27 cellular contexts compared by ENCODE assay signal in genomic region chr7:153327683-153328082, GRCh38.
"Had no signal": no experiment of that assay in that cellular context is flagged by ENCODE, and none has a peak within 500 bp of the region (broad histone marks: within the 10 kb centered on the region; RNA-seq: fewer than 3 reads in every experiment).

No MANE protein-coding gene starts in this region.

- FAIRE-seq: urothelium cell line had no signal

- H3K4me1 ChIP-seq: stomach, suprapubic skin, testis, thyroid gland, tibial artery, tibial nerve, transverse colon, upper lobe of left lung, upper lobe of right lung, uterus, vagina had no signal

- H3K9me3 ChIP-seq: suprapubic skin, testis, thoracic aorta, thyroid gland, tibial artery, transverse colon, upper lobe of left lung, upper lobe of right lung, uterus, vagina had no signal

- H3K4me3 ChIP-seq: stomach, suprapubic skin, testis, thoracic aorta, thyroid gland, tibial artery, tibial nerve, transverse colon, upper lobe of left lung, upper lobe of right lung, uterus, vagina had no signal

- H3K27me3 ChIP-seq: stomach, suprapubic skin, testis, thyroid gland, tibial artery, tibial nerve, transverse colon, upper lobe of left lung, upper lobe of right lung, uterus, vagina had no signal

- H3K36me3 ChIP-seq: stomach, suprapubic skin, thoracic aorta, thyroid gland, tibial artery, tibial nerve, transverse colon, upper lobe of left lung, upper lobe of right lung, uterus, vagina had no signal

- ATAC-seq: stimulated activated effector memory CD8-positive, alpha-beta T cell treated with anti-CD3 and anti-CD28 coated beads, Interleukin-12 subunit alpha, Interleukin-12 subunit beta, amount 100 ng/mL, for 72 hours; stimulated activated memory B cell treated with anti-CD40 and anti-IgM and Interleukin-4, amounts not matched to agents 10 μg/mL and 1 μg/mL and 100 μg/mL, for 72 hours; stimulated activated naive B cell treated with anti-CD40 and anti-IgM and Interleukin-4, amounts not matched to agents 10 μg/mL and 1 μg/mL and 100 μg/mL, for 72 hours; stimulated activated naive CD8-positive, alpha-beta T cell treated with anti-CD3 and anti-CD28 coated beads, Interleukin-15, amount 100 ng/mL, for 72 hours; stimulated activated naive CD8-positive, alpha-beta T cell treated with anti-CD3 and anti-CD28 coated beads, Interleukin-15, Interleukin-2, amounts not matched to agents 100 U/mL and 50 U/mL, for 24 hours; upper lobe of right lung had no signal

- H3K27ac ChIP-seq: stomach, suprapubic skin, testis, thoracic aorta, thyroid gland, tibial artery, tibial nerve, transverse colon, upper lobe of left lung, upper lobe of right lung, uterus, vagina had no signal

- DNase-seq: stimulated activated CD4-positive, alpha-beta T cell treated with anti-CD3 and anti-CD28 coated beads, Interleukin-2, amount 100 ng/mL, for 48 hours; stimulated activated CD4-positive, alpha-beta T cell treated with anti-CD3 and anti-CD28 coated beads, Interleukin-4, amount 100 ng/mL, for 1 hour; stimulated activated CD4-positive, alpha-beta T cell treated with anti-CD3 and anti-CD28 coated beads, Interleukin-4, amount 100 ng/mL, for 24 hours; stimulated activated CD4-positive, alpha-beta T cell treated with anti-CD3 and anti-CD28 coated beads, Interleukin-4, amount 100 ng/mL, for 4 hours; stimulated activated CD8-positive, alpha-beta memory T cell treated with anti-CD3 and anti-CD28 coated beads, Interleukin-4, amount 100 ng/mL, for 48 hours; stimulated activated naive B cell treated with anti-CD40 and anti-IgM and Interleukin-4, amounts not matched to agents 10 μg/mL and 1 μg/mL and 100 μg/mL, for 72 hours; stimulated activated naive CD4-positive, alpha-beta T cell; stimulated activated naive CD4-positive, alpha-beta T cell treated with Interleukin-2 at 50 U/mL for 16 hours; stimulated activated naive CD8-positive, alpha-beta T cell treated with anti-CD3 and anti-CD28 coated beads, Interleukin-15, amount 100 ng/mL, for 72 hours; stimulated activated naive CD8-positive, alpha-beta T cell treated with anti-CD3 and anti-CD28 coated beads, Interleukin-15, Interleukin-2, amounts not matched to agents 100 U/mL and 50 U/mL, for 24 hours; stomach; substantia nigra; testis; thyroid gland; tibial artery; transverse colon; trophoblast cell; upper lobe of left lung; upper lobe of right lung; uterus had no signal
